ENCODE assay signal across 16 cellular contexts in genomic region chr15:39135989-39136388, GRCh38.
A peak's percentile ranks its signal among the peaks of the same experiment; 100 is the strongest.
DNase-seq lines count a peak whose midpoint lies in the region; TF ChIP-seq lines count a peak whose summit lies in the region.
"Had no signal": no experiment of that assay in that cellular context is flagged by ENCODE, and none has a peak within 500 bp of the region (broad histone marks: within the 10 kb centered on the region; RNA-seq: fewer than 3 reads in every experiment).

No MANE protein-coding gene starts in this region.

- intact Hi-C loops in stomach (cut with DNase I; ENCODE audit: low total_unique reads), result no loop called here

- peak overlapping the region; percentile 59 for H3K9ac ChIP-seq in skeletal muscle satellite cell (ENCODE audit: low read depth, low read length)

- H3K9me3 ChIP-seq in skeletal muscle satellite cell (replicated peaks; ENCODE audit: low read length) (no peaks in the 10 kb centered on the region), stomach (no peaks in the 10 kb centered on the region)
- H3K9me3 ChIP-seq: thoracic aorta had no signal

- TF ChIP-seq EP300 in stomach (IDR thresholded peaks at IDR 0.05), result no peak

- 86 to 94% (median 93%) methylated on average over 7 of the region's 7 CpGs for WGBS in stomach, 5 donors

- peak; percentile 91 for DNase-seq in ELR (ENCODE audit: low read depth)
- peak; percentile 89 for DNase-seq in RPMI7951 (ENCODE audit: low read depth)
- DNase-seq in fibroblast of gingiva (ENCODE audit: low read depth), result peak; percentile 90
- DNase-seq in effector CD4-positive, alpha-beta T cell, result no peak
- DNase-seq in COR-L47 (lab: John Stamatoyannopoulos, UW), result no peak
- DNase-seq in stimulated activated CD4-positive, alpha-beta T cell treated with anti-CD3 and anti-CD28 coated beads, Interleukin-1b, Interleukin-23, amount 100 ng/mL, for 48 hours, result no peak
- DNase-seq in stomach, result no peak
- DNase-seq: activated effector memory CD4-positive, alpha-beta T cell treated with anti-CD3 and anti-CD28 coated beads, Interleukin-2, amount 50 U/mL, for 16 hours; heart right ventricle; left colon; NCI-H1417; NCI-H524; T-cell had no signal

- H3K4me3 ChIP-seq in skeletal muscle satellite cell (ENCODE audit: low read length) (no peak overlapping the region), stomach (no peak overlapping the region)
- H3K4me3 ChIP-seq: heart right ventricle, K562, thoracic aorta had no signal

- TF ChIP-seq POLR2A in stomach (IDR thresholded peaks at IDR 0.05), result no peak

- TF ChIP-seq CTCF in stomach (IDR thresholded peaks at IDR 0.05), result no peak

- H3K27me3 ChIP-seq in skeletal muscle satellite cell (ENCODE audit: control insufficient read depth, insufficient read depth, low read length) (no peaks in the 10 kb centered on the region), stomach (no peaks in the 10 kb centered on the region)
- H3K27me3 ChIP-seq: heart right ventricle had no signal

- peaks cover 56% of the 10 kb centered on the region for H3K4me1 ChIP-seq in skeletal muscle satellite cell (ENCODE audit: control insufficient read depth, insufficient read depth, low read length)
- peaks cover 0 to 21% (median 9%) of the 10 kb centered on the region in 4 donors for H3K4me1 ChIP-seq in stomach

- H3K4me2 ChIP-seq in skeletal muscle satellite cell (ENCODE audit: low read length), result peak overlapping the region; percentile 16

- H3K36me3 ChIP-seq in skeletal muscle satellite cell (ENCODE audit: insufficient read depth, low read length) (no peaks in the 10 kb centered on the region), stomach (no peaks in the 10 kb centered on the region)
- H3K36me3 ChIP-seq: heart right ventricle, thoracic aorta had no signal

- no peak overlapping the region for H3K27ac ChIP-seq in stomach
- H3K27ac ChIP-seq: thoracic aorta had no signal

Comparison
In these comparisons a context has a peak if more than half of its experiments do, and no peak if none do; other contexts are left out.
1. DNase-seq: peak in ELR (single experiment), RPMI7951 (single experiment) and fibroblast of gingiva (single experiment); none in effector CD4-positive, alpha-beta T cell (single experiment), COR-L47 (single experiment), stimulated activated CD4-positive, alpha-beta T cell treated with anti-CD3 and anti-CD28 coated beads, Interleukin-1b, Interleukin-23, amount 100 ng/mL, for 48 hours (single experiment) and stomach (single experiment).